8 cellular contexts compared by ENCODE assay signal in the genomic region with DNA sequence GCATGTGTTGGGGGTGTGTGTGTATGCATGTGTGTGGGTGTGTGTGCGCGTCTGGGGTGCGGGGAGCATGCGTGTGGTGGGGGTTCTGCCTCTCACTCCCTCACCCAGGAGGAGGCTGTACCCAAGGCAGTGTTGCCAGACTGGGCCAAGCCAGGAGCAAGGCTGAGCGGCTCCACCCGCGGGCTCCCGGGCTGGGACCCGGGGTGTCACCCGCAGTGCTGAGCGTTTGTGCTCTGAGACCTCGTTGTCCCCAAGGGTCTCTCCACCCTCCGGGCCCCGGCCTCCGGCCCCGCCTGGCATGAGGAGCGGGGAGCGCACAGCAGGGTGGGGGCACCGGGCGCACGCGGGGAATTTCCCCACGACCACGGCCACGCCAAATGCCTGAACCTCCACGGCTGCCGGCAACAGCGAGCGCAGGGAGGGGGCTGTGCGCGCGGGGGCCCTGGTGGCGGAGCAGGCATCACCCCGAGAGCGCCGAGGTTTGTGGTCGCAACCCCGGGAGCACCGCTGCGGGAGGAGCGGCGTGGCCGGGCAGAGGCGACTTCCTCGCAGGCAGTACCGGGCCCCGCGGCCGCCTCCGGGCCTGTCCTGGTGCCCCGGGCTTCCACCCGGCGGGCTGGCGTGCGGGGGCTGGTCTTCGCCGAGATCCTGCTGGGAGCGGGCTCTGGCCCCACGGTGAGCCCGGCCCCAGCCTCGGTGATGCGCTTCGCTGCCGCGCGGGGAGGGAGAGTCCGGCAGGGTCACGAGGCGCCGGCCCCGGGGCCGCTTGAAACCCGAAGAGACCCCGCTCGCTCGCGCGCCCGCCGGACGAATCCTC. TPM values are rescaled to one million over a fixed set of nuclear protein-coding genes. Genes with fewer than 3 reads are reported as not detected.
DNase-seq lines count a peak whose midpoint lies in the region; ATAC-seq, FAIRE-seq and TF ChIP-seq lines count a peak whose summit lies in the region.

No MANE protein-coding gene starts in this region.

- peak; percentile 73 for DNase-seq in activated effector memory CD4-positive, alpha-beta T cell treated with anti-CD3 and anti-CD28 coated beads, Interleukin-2, amount 50 U/mL, for 16 hours
- no peak for DNase-seq in activated effector memory CD4-positive, alpha-beta T cell treated with Interleukin-2 at 50 U/mL for 16 hours
- DNase-seq in GM12878 (ENCODE audit: low read depth, low spot score) (no peak), islet precursor cell (peak; percentile 60), NCI-H524 treated with DMSO at 0.1 percent for 48 hours (lab: John Stamatoyannopoulos, UW) (no peak)
- DNase-seq in stimulated activated naive B cell treated with anti-CD40 and anti-IgM and Interleukin-4, amounts not matched to agents 10 μg/mL and 1 μg/mL and 100 μg/mL, for 72 hours, result no peak

- TF ChIP-seq RAD21 in GM12878 (IDR thresholded peaks at IDR 0.05; ENCODE audit: insufficient read depth, low read depth, low read length), result no peak

- in situ Hi-C loops in GM12878 (cut with MboI), result no loop called here

- no peaks in the 10 kb centered on the region for H3K9me3 ChIP-seq in GM12878 (replicated peaks; ENCODE audit: control insufficient read depth, insufficient read depth, low read length)

- H3K4me1 Mint-ChIP-seq in stimulated activated naive B cell treated with anti-CD40 and anti-IgM and Interleukin-4, amounts not matched to agents 10 μg/mL and 1 μg/mL and 100 μg/mL, for 72 hours, result peaks cover 13% of the 10 kb centered on the region in 2 donors

- H3K9ac ChIP-seq in GM12878 (ENCODE audit: control insufficient read depth, insufficient read depth, low read length), result no peak overlapping the region

- TF ChIP-seq CTCF in GM12878 (IDR thresholded peaks at IDR 0.05 in 2 of 3, conservative IDR thresholded peaks at IDR 0.05 in 1 of 3; ENCODE audit: control insufficient read depth in 2 of 3, extremely low read depth in 1 of 3, insufficient read depth in 1 of 3, low read depth in 3 of 3, low read length in 3 of 3), result no peak

- H3K36me3 Mint-ChIP-seq in stimulated activated naive B cell treated with anti-CD40 and anti-IgM and Interleukin-4, amounts not matched to agents 10 μg/mL and 1 μg/mL and 100 μg/mL, for 72 hours, result peaks cover 4 to 10% of the 10 kb centered on the region in 2 donors

- no peak overlapping the region for H3K27ac Mint-ChIP-seq in stimulated activated naive B cell treated with anti-CD40 and anti-IgM and Interleukin-4, amounts not matched to agents 10 μg/mL and 1 μg/mL and 100 μg/mL, for 72 hours

- H3K4me3 Mint-ChIP-seq in stimulated activated naive B cell treated with anti-CD40 and anti-IgM and Interleukin-4, amounts not matched to agents 10 μg/mL and 1 μg/mL and 100 μg/mL, for 72 hours, result peak overlapping the region; percentile 77 to 90

- peak overlapping the region; percentile 44; the same call in 1 of the 2 replicates for H3K4me2 ChIP-seq in GM12878 (ENCODE audit: control insufficient read depth, insufficient read depth)

- H3K27ac ChIP-seq in GM12878 (ENCODE audit: control insufficient read depth, insufficient read depth), result no peak overlapping the region

- ATAC-seq in GM12878 (peak; percentile 56), HG03039 (IDR thresholded peaks at IDR 0.05; ENCODE audit: unreplicated experiment) (no peak), GM19395 (IDR thresholded peaks at IDR 0.05; ENCODE audit: unreplicated experiment) (no peak)
- ATAC-seq in stimulated activated naive B cell treated with anti-CD40 and anti-IgM and Interleukin-4, amounts not matched to agents 10 μg/mL and 1 μg/mL and 100 μg/mL, for 72 hours (replicated peaks), result peak; percentile 51 to 56

- no peaks in the 10 kb centered on the region for H3K79me2 ChIP-seq in GM12878 (ENCODE audit: control insufficient read depth, insufficient read depth, low read length)

- FAIRE-seq in GM12878 (lab: Jason Lieb, UNC), result no peak

- CTCF ChIA-PET in GM12878 (lab: Yijun Ruan, JAX), result no interaction called here

- no peaks in the 10 kb centered on the region for H4K20me1 ChIP-seq in GM12878 (ENCODE audit: control insufficient read depth, insufficient read depth)

- H2AFZ ChIP-seq in GM12878 (ENCODE audit: control insufficient read depth, low read depth, low read length), result no peak overlapping the region

- WGBS in GM12878 (ENCODE audit: insufficient coverage, insufficient replicate concordance, low lambda C conversion rate, missing lambda C conversion rate), result 11% methylated on average over 34 of the region's 81 CpGs

- peaks cover 36 to 38% of the 10 kb centered on the region in 2 donors for H3K27me3 Mint-ChIP-seq in stimulated activated naive B cell treated with anti-CD40 and anti-IgM and Interleukin-4, amounts not matched to agents 10 μg/mL and 1 μg/mL and 100 μg/mL, for 72 hours

- SMC1A ChIA-PET in GM12878 (lab: Charles Lee; ENCODE audit: uncharacterized antibody, unreplicated experiment), result no interaction called here

- H3K4me3 ChIP-seq in GM12878, result peak overlapping the region; percentile 32; the same call in 1 of the 2 replicates

- no TSS peak for BruUV-seq in GM12878 (replicated peaks; lab: Mats Ljungman, UMichigan)

- H3K36me3 ChIP-seq in GM12878 (ENCODE audit: control insufficient read depth in 2 of 2, insufficient read depth in 2 of 2, low read length in 1 of 2), result peaks cover 0 to 2% of the 10 kb centered on the region in 2 experiments; a peak in 1 of 4 replicates

- TF ChIP-seq POLR2A in GM12878 (IDR thresholded peaks at IDR 0.05; ENCODE audit: low read depth, low read length), result no peak

- intact Hi-C loops in GM12878 (cut with micrococcal nuclease; ENCODE audit: unreplicated experiment), result no loop called here

- no peak for TF ChIP-seq EP300 in GM12878 (IDR thresholded peaks at IDR 0.05; ENCODE audit: borderline replicate concordance in 1 of 2, control insufficient read depth in 1 of 2, low read depth in 2 of 2, low read length in 2 of 2)

- H3K9me3 Mint-ChIP-seq in stimulated activated naive B cell treated with anti-CD40 and anti-IgM and Interleukin-4, amounts not matched to agents 10 μg/mL and 1 μg/mL and 100 μg/mL, for 72 hours, result no peaks in the 10 kb centered on the region

- POLR2A ChIA-PET in GM12878 (lab: Charles Lee), result no interaction called here

- peaks cover 3% of the 10 kb centered on the region in 2 experiments; a peak in 1 of 4 replicates for H3K27me3 ChIP-seq in GM12878 (replicated peaks in 1 of 2; ENCODE audit: control insufficient read depth in 2 of 2, insufficient read depth in 2 of 2, low read length in 1 of 2)

- RAD21 ChIA-PET in GM12878 (lab: Charles Lee; ENCODE audit: unreplicated experiment), result no interaction called here

- no peaks in the 10 kb centered on the region for H3K4me1 ChIP-seq in GM12878 (ENCODE audit: control insufficient read depth, insufficient read depth, low read length)

TF ChIP-seq in GM12878, 131 proteins besides CTCF, POLR2A, EP300 and RAD21:
- TF ChIP-seq FOS (IDR thresholded peaks at IDR 0.05; ENCODE audit: borderline replicate concordance, extremely low read depth, insufficient read length) (no peak), NFXL1 (IDR thresholded peaks at IDR 0.05; ENCODE audit: borderline replicate concordance) (0 out of 2 replicates have a peak, but pooled peaks have one; percentile 51)
TF ChIP-seq in GM12878: peak in this region for 1.

RNA-seq across cellular contexts. Expression of a gene that starts 7.4 kb away (rescaled TPM):
- 0.15 and 0.39 TPM in 2 replicates for total RNA-seq in GM12878 (2013; cell fraction: nucleolus; rRNA removed)
- total RNA-seq in GM12878 (2014; rRNA removed) (not detected in 2 replicates), GM12878 (2014; rRNA removed; fragmentation: Illumina TruSeq; extraction: Trizol) (not detected in 2 replicates), GM12878 (2021) (not detected in 2 replicates)
- polyA plus RNA-seq in GM12878 (2011; ENCODE audit: low read depth), result not detected
- polyA plus RNA-seq in GM12878 (2011; rRNA removed) (1.6 and 1.8 TPM in 2 replicates), GM12878 (2014; fragmentation: Illumina TruSeq; extraction: Trizol) (not detected in 2 replicates), GM12878 (2014; fragmentation: Nextera tagmentation; extraction: Ambion mirVana) (under 1 TPM in 1 of 2 experiments, not detected in 1; 0.04 TPM), GM12878 (2014; rRNA removed) (not detected in 2 replicates), GM12878 (2016; fragmentation: Nextera tagmentation; extraction: Ambion mirVana) (not detected)
- 1.8 and 2.3 TPM in 2 replicates for polyA plus RNA-seq in GM12878 (2011; cell fraction: cytosol; rRNA removed)
- polyA plus RNA-seq in GM12878 (2011; cell fraction: nucleus; rRNA removed), result 6.7 and 7.8 TPM in 2 replicates
- 0.04 and 0.11 TPM in 2 replicates for polyA plus RNA-seq in GM12878 (2012)
- polyA minus RNA-seq in GM12878 (2011; rRNA and poly(A)+ RNA removed), result 3.8 and 6.2 TPM in 2 replicates
- 0.73 and 1.5 TPM in 2 replicates for polyA minus RNA-seq in GM12878 (2011; cell fraction: cytosol; rRNA and poly(A)+ RNA removed)
- 3.7 and 6.9 TPM in 2 replicates for polyA minus RNA-seq in GM12878 (2011; cell fraction: nucleus; rRNA and poly(A)+ RNA removed)

Comparison
In these comparisons a context has a peak if more than half of its experiments do, and no peak if none do; other contexts are left out.
1. DNase-seq: peak in activated effector memory CD4-positive, alpha-beta T cell treated with anti-CD3 and anti-CD28 coated beads, Interleukin-2, amount 50 U/mL, for 16 hours (single experiment) and islet precursor cell (single experiment); none in activated effector memory CD4-positive, alpha-beta T cell treated with Interleukin-2 at 50 U/mL for 16 hours (single experiment), GM12878 (single experiment), stimulated activated naive B cell treated with anti-CD40 and anti-IgM and Interleukin-4, amounts not matched to agents 10 μg/mL and 1 μg/mL and 100 μg/mL, for 72 hours (single experiment) and NCI-H524 treated with DMSO at 0.1 percent for 48 hours (single experiment).
2. ATAC-seq: peak in GM12878 (single experiment) and stimulated activated naive B cell treated with anti-CD40 and anti-IgM and Interleukin-4, amounts not matched to agents 10 μg/mL and 1 μg/mL and 100 μg/mL, for 72 hours (2 of 2); none in HG03039 (single experiment) and GM19395 (single experiment).